In genomic region chr11:127000991-127001390, GRCh38 we compare ENCODE assay signal across 8 cellular contexts.
DNase-seq lines count a peak whose midpoint lies in the region; ATAC-seq and TF ChIP-seq lines count a peak whose summit lies in the region.
"Had no signal": no experiment of that assay in that cellular context is flagged by ENCODE, and none has a peak within 500 bp of the region (broad histone marks: within the 10 kb centered on the region; RNA-seq: fewer than 3 reads in every experiment).

No MANE protein-coding gene starts in this region.

- no peak for ATAC-seq in GM21390 (IDR thresholded peaks at IDR 0.05; ENCODE audit: unreplicated experiment)

- DNase-seq in NCI-H526 treated with DMSO at 0.1 percent for 48 hours (lab: John Stamatoyannopoulos, UW) (peak; percentile 39), fibroblast of mammary gland (ENCODE audit: low read depth) (no peak), NCI-H1417 treated with DMSO at 0.1 percent for 48 hours (lab: John Stamatoyannopoulos, UW) (no peak)
- DNase-seq in stimulated activated naive CD4-positive, alpha-beta T cell treated with Interleukin-2 at 50 U/mL for 16 hours (lab: John Stamatoyannopoulos, UW): no peak

- H3K9me3 ChIP-seq in ES-I3 (ENCODE audit: control insufficient read depth, insufficient read depth, low read length): no peaks in the 10 kb centered on the region
- H3K9me3 ChIP-seq: ascending aorta had no signal

- H3K4me3 ChIP-seq in fibroblast of mammary gland (ENCODE audit: control insufficient read depth, low read depth, low read length): peak overlapping the region; percentile 55
- peak overlapping the region; percentile 58 for H3K4me3 ChIP-seq in rectal smooth muscle tissue (ENCODE audit: low read length)

- H3K36me3 ChIP-seq in ES-I3 (ENCODE audit: insufficient read depth, low read length): no peaks in the 10 kb centered on the region
- no peaks in the 10 kb centered on the region for H3K36me3 ChIP-seq in rectal smooth muscle tissue (ENCODE audit: control insufficient read depth, insufficient read depth, low read length)
- H3K36me3 ChIP-seq: ascending aorta had no signal

- TF ChIP-seq CTCF in fibroblast of mammary gland (conservative IDR thresholded peaks at IDR 0.05; ENCODE audit: control insufficient read depth, insufficient read depth, low read depth, low read length): no peak

- peaks cover 17% of the 10 kb centered on the region for H3K27me3 ChIP-seq in rectal smooth muscle tissue (ENCODE audit: control insufficient read depth, insufficient read depth, low read length)

- no peak overlapping the region for H3K27ac ChIP-seq in rectal smooth muscle tissue (ENCODE audit: low read depth, low read length)
- H3K27ac ChIP-seq: ascending aorta had no signal

- H3K4me1 ChIP-seq in ES-I3 (ENCODE audit: insufficient read depth, low read length): peaks cover 15% of the 10 kb centered on the region
- no peaks in the 10 kb centered on the region for H3K4me1 ChIP-seq in rectal smooth muscle tissue (ENCODE audit: control insufficient read depth, insufficient read depth, low read length)
- H3K4me1 ChIP-seq: ascending aorta had no signal

- peak overlapping the region; percentile 33; the same call in 1 of the 2 replicates for H3K9ac ChIP-seq in ES-I3 (ENCODE audit: low read depth, low read length)
- H3K9ac ChIP-seq in rectal smooth muscle tissue (ENCODE audit: low read length): no peak overlapping the region
